Comparison of ENCODE assay signal across 8 cellular contexts in genomic region chr12:69688496-69689427, GRCh38. TPM values are rescaled to one million over a fixed set of nuclear protein-coding genes. Genes with fewer than 3 reads are reported as not detected.
DNase-seq lines count a peak whose midpoint lies in the region; ATAC-seq and TF ChIP-seq lines count a peak whose summit lies in the region.

No MANE protein-coding gene starts in this region.

- H3K4me1 Mint-ChIP-seq in activated CD8-positive, alpha-beta T cell treated with anti-CD3 and anti-CD28 coated beads, Interleukin-2, amount 10 ng/mL, durations not matched to agents 7 days and 5 days (ENCODE audit: low read depth), result peaks cover 5% of the 10 kb centered on the region

- H3K36me3 Mint-ChIP-seq in activated CD8-positive, alpha-beta T cell treated with anti-CD3 and anti-CD28 coated beads, Interleukin-2, amount 10 ng/mL, durations not matched to agents 7 days and 5 days (ENCODE audit: low read depth), result no peaks in the 10 kb centered on the region

- CTCF ChIA-PET in activated CD8-positive, alpha-beta T cell treated with anti-CD3 and anti-CD28 coated beads, Interleukin-2, amount 10 ng/mL, durations not matched to agents 7 days and 5 days (lab: Charles Lee), result no interaction called here

- H3K9me3 ChIP-seq in osteoblast (ENCODE audit: low read depth, low read length), result no peaks in the 10 kb centered on the region

- H3K27me3 ChIP-seq in osteoblast (ENCODE audit: insufficient read depth, low read length), result no peaks in the 10 kb centered on the region

- H3K27ac Mint-ChIP-seq in activated CD8-positive, alpha-beta T cell treated with anti-CD3 and anti-CD28 coated beads, Interleukin-2, amount 10 ng/mL, durations not matched to agents 7 days and 5 days, result no peak overlapping the region

- H3K36me3 ChIP-seq in osteoblast (ENCODE audit: insufficient read depth, low read length), result no peaks in the 10 kb centered on the region

- H3K27ac ChIP-seq in osteoblast (ENCODE audit: low read depth, low read length), result peak overlapping the region; percentile 73

- POLR2A ChIA-PET in activated CD8-positive, alpha-beta T cell treated with anti-CD3 and anti-CD28 coated beads, Interleukin-2, amount 10 ng/mL, durations not matched to agents 7 days and 5 days (lab: Charles Lee), result no interaction called here

- H3K4me3 ChIP-seq in fibroblast of mammary gland (ENCODE audit: control insufficient read depth, low read depth, low read length), result no peak overlapping the region
- H3K4me3 ChIP-seq in osteoblast (ENCODE audit: insufficient read depth, low read length), result no peak overlapping the region

- H3K9me3 Mint-ChIP-seq in activated CD8-positive, alpha-beta T cell treated with anti-CD3 and anti-CD28 coated beads, Interleukin-2, amount 10 ng/mL, durations not matched to agents 7 days and 5 days (ENCODE audit: insufficient read depth), result no peaks in the 10 kb centered on the region

- DNase-seq in NCI-H2029 (lab: John Stamatoyannopoulos, UW), result peak; percentile 20
- DNase-seq in NCI-H2029 treated with DMSO at 0.1 percent for 48 hours (lab: John Stamatoyannopoulos, UW), result no peak
- peak; percentile 65 for DNase-seq in KBM-7
- DNase-seq in activated CD8-positive, alpha-beta T cell treated with anti-CD3 and anti-CD28 coated beads, Interleukin-2, amount 10 ng/mL, durations not matched to agents 7 days and 5 days, result peak; percentile 28
- peak; percentile 95 for DNase-seq in fibroblast of mammary gland (ENCODE audit: low read depth)
- peak; percentile 93 for DNase-seq in osteoblast (ENCODE audit: insufficient read length, low spot score, missing footprints)

- ATAC-seq in activated CD8-positive, alpha-beta T cell treated with anti-CD3 and anti-CD28 coated beads, Interleukin-2, amount 10 ng/mL, durations not matched to agents 7 days and 5 days, result peak; percentile 68
- ATAC-seq in GM18858 (IDR thresholded peaks at IDR 0.05; ENCODE audit: unreplicated experiment), result no peak
- ATAC-seq in HG02840 (IDR thresholded peaks at IDR 0.05; ENCODE audit: low FRiP score, unreplicated experiment), result no peak

- H4K20me1 ChIP-seq in osteoblast (ENCODE audit: insufficient read depth, low read length), result no peaks in the 10 kb centered on the region

- TF ChIP-seq CTCF in fibroblast of mammary gland (conservative IDR thresholded peaks at IDR 0.05; ENCODE audit: control insufficient read depth, insufficient read depth, low read depth, low read length) (no peak), osteoblast (IDR thresholded peaks at IDR 0.05; ENCODE audit: extremely low read depth, low read depth, low read length) (no peak)

- in situ Hi-C loops in KBM-7 (cut with MboI; ENCODE audit: low pct_unique_long_range_greater_than_20kb, low sequenced_read_pairs), result no loop called here

- no peaks in the 10 kb centered on the region for H3K79me2 ChIP-seq in osteoblast (ENCODE audit: insufficient read depth, low read length)

- H3K27me3 Mint-ChIP-seq in activated CD8-positive, alpha-beta T cell treated with anti-CD3 and anti-CD28 coated beads, Interleukin-2, amount 10 ng/mL, durations not matched to agents 7 days and 5 days (ENCODE audit: low read depth), result peaks cover 17% of the 10 kb centered on the region

- peaks cover 33% of the 10 kb centered on the region for H3K4me1 ChIP-seq in osteoblast (ENCODE audit: insufficient read depth, low read length)

- peak overlapping the region; percentile 35 for H3K4me2 ChIP-seq in osteoblast (ENCODE audit: insufficient read depth, low read length)

- no peak overlapping the region for H3K4me3 Mint-ChIP-seq in activated CD8-positive, alpha-beta T cell treated with anti-CD3 and anti-CD28 coated beads, Interleukin-2, amount 10 ng/mL, durations not matched to agents 7 days and 5 days

- peak overlapping the region; percentile 53 for H2AFZ ChIP-seq in osteoblast (ENCODE audit: low read length)

RNA-seq across cellular contexts. Expression of gene BEST3, which starts 10.3 kb away (rescaled TPM):
- total RNA-seq in activated CD8-positive, alpha-beta T cell treated with anti-CD3 and anti-CD28 coated beads, Interleukin-2, amount 10 ng/mL, durations not matched to agents 7 days and 5 days, result not detected
- total RNA-seq in osteoblast, result under 0.01 TPM in 1 of 2 replicates, not detected in the other

RNA-seq across cellular contexts. Expression of gene RAB3IP, which starts 49.9 kb away (rescaled TPM):
- 10 to 100 TPM; 26.2 to 27.7 TPM for total RNA-seq in activated CD8-positive, alpha-beta T cell treated with anti-CD3 and anti-CD28 coated beads, Interleukin-2, amount 10 ng/mL, durations not matched to agents 7 days and 5 days
- total RNA-seq in osteoblast, result 13.3 and 13.4 TPM in 2 replicates
